Comparison of ENCODE assay signal across 8 cellular contexts in the genomic region with DNA sequence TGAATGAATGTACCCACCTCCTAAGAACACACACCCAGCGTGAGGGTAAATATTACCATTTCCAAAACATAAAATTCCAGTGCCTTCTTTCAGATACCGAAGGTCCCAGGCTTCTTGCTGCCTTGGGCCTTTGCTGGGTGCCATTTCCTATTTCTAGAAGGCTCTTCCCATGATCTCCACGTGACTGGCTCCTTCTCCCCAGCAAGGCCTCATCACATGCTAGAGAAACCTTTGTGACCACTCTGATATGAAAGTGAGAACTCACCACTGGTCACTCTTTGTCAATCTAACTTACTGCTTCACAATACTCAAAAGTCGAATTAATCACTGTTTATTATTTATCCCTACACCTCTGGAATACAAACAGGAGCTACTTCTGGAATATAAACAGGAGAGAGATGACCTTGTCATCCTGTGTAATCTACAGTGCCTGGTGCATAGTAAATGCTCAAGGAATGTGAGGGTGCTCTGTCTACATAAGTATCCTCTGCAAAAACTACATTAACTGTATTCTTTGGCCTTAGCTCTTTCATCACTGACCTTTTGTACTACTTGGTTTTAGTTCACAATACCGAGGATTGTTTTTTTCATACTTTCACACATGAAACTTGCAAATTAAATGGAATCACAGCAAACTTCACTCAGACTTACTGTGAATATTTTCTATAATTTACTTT. TPM values are rescaled to one million over a fixed set of nuclear protein-coding genes. Genes with fewer than 3 reads are reported as not detected.
A peak's percentile ranks its signal among the peaks of the same experiment; 100 is the strongest.
DNase-seq lines count a peak whose midpoint lies in the region; ATAC-seq and TF ChIP-seq lines count a peak whose summit lies in the region.

No MANE protein-coding gene starts in this region.

- peak overlapping the region; percentile 92 to 98 for H3K27ac ChIP-seq in left lung
- peak overlapping the region; percentile 90 to 91 (median 90) for H3K27ac ChIP-seq in transverse colon

- H3K4me3 ChIP-seq in left lung (peak overlapping the region; percentile 93 to 95), transverse colon (peak overlapping the region in 3 of 4 donors; percentile 63 to 97 (median 66))

- ATAC-seq in activated T-helper 17 cell treated with anti-CD3 and anti-CD28 coated beads, Interleukin-2, amount 50 U/mL, for 72 hours (replicated peaks), result no peak
- peak; percentile 25 for ATAC-seq in left lung
- no peak for ATAC-seq in esophagus mucosa
- ATAC-seq in GM21723 (IDR thresholded peaks at IDR 0.05; ENCODE audit: unreplicated experiment), result no peak

- 38 to 44% methylated on average over 3 to 5 of the region's 5 CpGs for WGBS in transverse colon (ENCODE audit: low coverage in 1 of 2), 2 donors

- no peak for TF ChIP-seq EP300 in transverse colon (IDR thresholded peaks at IDR 0.05; ENCODE audit: low read depth)

- H3K4me1 ChIP-seq in left lung (peaks cover 7 to 45% of the 10 kb centered on the region in 2 donors), transverse colon (peaks cover 11 to 51% (median 18%) of the 10 kb centered on the region in 4 donors)

- DNase-seq in activated naive CD4-positive, alpha-beta T cell (lab: John Stamatoyannopoulos, UW), result no peak
- DNase-seq in left lung (peak in 1 of 2 donors; percentile 47), transverse colon (peak; percentile 16), DMS153 (lab: John Stamatoyannopoulos, UW) (no peak)

- H3K36me3 ChIP-seq in left lung, result peaks cover 0 to 10% of the 10 kb centered on the region in 2 donors
- H3K36me3 ChIP-seq in transverse colon, result no peaks in the 10 kb centered on the region

- no peaks in the 10 kb centered on the region for H3K9me3 ChIP-seq in left lung
- no peaks in the 10 kb centered on the region for H3K9me3 ChIP-seq in transverse colon

- H3K27me3 Mint-ChIP-seq in activated naive CD4-positive, alpha-beta T cell treated with anti-CD3 and anti-CD28 coated beads, Interleukin-2, amount 50 U/mL, for 24 hours, result no peaks in the 10 kb centered on the region
- H3K27me3 Mint-ChIP-seq in activated T-helper 17 cell treated with anti-CD3 and anti-CD28 coated beads, Interleukin-2, amount 50 U/mL, for 72 hours, result no peaks in the 10 kb centered on the region

- peaks cover 42% of the 10 kb centered on the region for H3K4me1 Mint-ChIP-seq in activated naive CD4-positive, alpha-beta T cell treated with anti-CD3 and anti-CD28 coated beads, Interleukin-2, amount 50 U/mL, for 24 hours
- H3K4me1 Mint-ChIP-seq in activated T-helper 17 cell treated with anti-CD3 and anti-CD28 coated beads, Interleukin-2, amount 50 U/mL, for 72 hours, result peaks cover 23% of the 10 kb centered on the region

- in situ Hi-C loops in transverse colon (cut with MboI; ENCODE audit: low pct_ligation_motif_present in 1 of 4, low pct_unique_long_range_greater_than_20kb in 1 of 4, low sequenced_read_pairs in 3 of 4), result no loop called here

- no peak overlapping the region for H3K27ac Mint-ChIP-seq in activated naive CD4-positive, alpha-beta T cell treated with anti-CD3 and anti-CD28 coated beads, Interleukin-2, amount 50 U/mL, for 24 hours
- no peak overlapping the region for H3K27ac Mint-ChIP-seq in activated T-helper 17 cell treated with anti-CD3 and anti-CD28 coated beads, Interleukin-2, amount 50 U/mL, for 72 hours

- TF ChIP-seq POLR2A in transverse colon (IDR thresholded peaks at IDR 0.05), result no peak

- intact Hi-C loops in left lung (cut with DNase I), result no loop called here
- intact Hi-C loops in transverse colon (cut with DNase I; ENCODE audit: low total_unique reads), result no loop called here

- H3K27me3 ChIP-seq in left lung (no peaks in the 10 kb centered on the region), transverse colon (no peaks in the 10 kb centered on the region)

- H3K9me3 Mint-ChIP-seq in activated naive CD4-positive, alpha-beta T cell treated with anti-CD3 and anti-CD28 coated beads, Interleukin-2, amount 50 U/mL, for 24 hours, result no peaks in the 10 kb centered on the region
- H3K9me3 Mint-ChIP-seq in activated T-helper 17 cell treated with anti-CD3 and anti-CD28 coated beads, Interleukin-2, amount 50 U/mL, for 72 hours, result no peaks in the 10 kb centered on the region

- TF ChIP-seq CTCF in left lung (IDR thresholded peaks at IDR 0.05) (no peak), transverse colon (IDR thresholded peaks at IDR 0.05) (no peak)

- H3K4me3 Mint-ChIP-seq in activated naive CD4-positive, alpha-beta T cell treated with anti-CD3 and anti-CD28 coated beads, Interleukin-2, amount 50 U/mL, for 24 hours, result peak overlapping the region; percentile 88
- H3K4me3 Mint-ChIP-seq in activated T-helper 17 cell treated with anti-CD3 and anti-CD28 coated beads, Interleukin-2, amount 50 U/mL, for 72 hours, result peak overlapping the region; percentile 96

- H3K36me3 Mint-ChIP-seq in activated naive CD4-positive, alpha-beta T cell treated with anti-CD3 and anti-CD28 coated beads, Interleukin-2, amount 50 U/mL, for 24 hours, result no peaks in the 10 kb centered on the region
- peaks cover 15% of the 10 kb centered on the region for H3K36me3 Mint-ChIP-seq in activated T-helper 17 cell treated with anti-CD3 and anti-CD28 coated beads, Interleukin-2, amount 50 U/mL, for 72 hours (ENCODE audit: low read depth)

RNA-seq across cellular contexts. Expression of gene STX7, which starts 1.6 kb away (rescaled TPM):
- total RNA-seq in activated T-helper 17 cell treated with anti-CD3 and anti-CD28 coated beads, Interleukin-2, amount 50 U/mL, for 72 hours, result 10 to 100 TPM; 17.7 to 28.2 TPM
- total RNA-seq in left lung (10 to 100 TPM; 61.2 to 69.7 TPM), transverse colon (10 to 100 TPM in 3 of 4 donors, 1 to 10 TPM in 1; 9.0 to 50.9 (median 40.8) TPM), esophagus mucosa (38.3 TPM)

RNA-seq across cellular contexts. Expression of gene TAAR9, which starts 26.8 kb away (rescaled TPM):
- not detected for total RNA-seq in activated T-helper 17 cell treated with anti-CD3 and anti-CD28 coated beads, Interleukin-2, amount 50 U/mL, for 72 hours
- total RNA-seq in left lung (not detected), transverse colon (not detected), esophagus mucosa (not detected)

RNA-seq across cellular contexts. Expression of gene TAAR8, which starts 41.2 kb away (rescaled TPM):
- total RNA-seq in activated T-helper 17 cell treated with anti-CD3 and anti-CD28 coated beads, Interleukin-2, amount 50 U/mL, for 72 hours, result not detected
- total RNA-seq in left lung (not detected), transverse colon (not detected), esophagus mucosa (not detected)

RNA-seq across cellular contexts. Expression of gene TAAR6, which starts 58.8 kb away (rescaled TPM):
- total RNA-seq in activated T-helper 17 cell treated with anti-CD3 and anti-CD28 coated beads, Interleukin-2, amount 50 U/mL, for 72 hours, result not detected
- not detected for total RNA-seq in left lung
- total RNA-seq in transverse colon, result not detected
- total RNA-seq in esophagus mucosa, result not detected
